Comparison of ENCODE assay signal across 34 cellular contexts in genomic region chr7:89401690-89402089, GRCh38.
"Had no signal": no experiment of that assay in that cellular context is flagged by ENCODE, and none has a peak within 500 bp of the region (broad histone marks: within the 10 kb centered on the region; RNA-seq: fewer than 3 reads in every experiment).

No MANE protein-coding gene starts in this region.

- H3K9me3 ChIP-seq: ascending aorta, Peyer's patch had no signal

- H3K4me3 ChIP-seq: ascending aorta, Peyer's patch had no signal

- DNase-seq: activated CD4-positive, alpha-beta T cell treated with anti-CD3 and anti-CD28 coated beads, Interleukin-2, amount 10 ng/mL, durations not matched to agents 24 days and 14 days; activated CD4-positive, alpha-beta T cell treated with anti-CD3 and anti-CD28 coated beads, Interleukin-2, amount 50 U/mL, for 4 hours; activated CD8-positive, alpha-beta T cell treated with anti-CD3 and anti-CD28 coated beads for 36 hours; activated effector memory CD4-positive, alpha-beta T cell treated with anti-CD3 and anti-CD28 coated beads, Interleukin-2, amount 50 U/mL, for 16 hours; activated naive CD4-positive, alpha-beta T cell; activated naive CD4-positive, alpha-beta T cell treated with anti-CD3 and anti-CD28 coated beads, Interleukin-2, amount 50 U/mL, for 16 hours; activated naive CD8-positive, alpha-beta T cell treated with anti-CD3 and anti-CD28 coated beads for 36 hours; activated T-cell treated with anti-CD3 and anti-CD28 coated beads, Interleukin-2, amount 50 U/mL, for 1 hour; activated T-cell treated with anti-CD3 and anti-CD28 coated beads, Interleukin-2, amount 50 U/mL, for 72 hours; amygdala; MM.1S; MV-4-11; NCI-H1092; NCI-H1417; NCI-H146; NCI-H187; NCI-H2029 treated with DMSO at 0.1 percent for 48 hours; NCI-H2107; NCI-H2171; NCI-H510A; NCI-H526; NCI-H748 treated with DMSO at 0.1 percent for 48 hours; NK-92 treated with Interleukin-12 subunit alpha and Interleukin-12 subunit beta, amount 100 ng/mL, for 24 hours; PC-3; Peyer's patch; RPMI8226; SIG-M5; T-cell; T-helper 17 cell; T-helper 9 cell had no signal

- H3K27me3 ChIP-seq: ascending aorta, Peyer's patch had no signal

- H3K36me3 ChIP-seq: ascending aorta, Peyer's patch had no signal

- H3K27ac ChIP-seq: ascending aorta, KMS-11, Peyer's patch had no signal

- H3K9ac ChIP-seq: KMS-11 had no signal

- ATAC-seq: activated CD8-positive, alpha-beta T cell treated with anti-CD3 and anti-CD28 coated beads for 36 hours; activated T-cell treated with anti-CD3 and anti-CD28 coated beads, Interleukin-2, amount 50 U/mL, for 72 hours; activated T-helper 17 cell treated with anti-CD3 and anti-CD28 coated beads, Interleukin-2, amount 50 U/mL, for 72 hours; PC-3; SK-N-SH treated with all-trans-retinoic acid at 6 μM for 48 hours; T-cell; T-helper 17 cell had no signal

- H3K4me2 ChIP-seq: KMS-11 had no signal

- H3K4me1 ChIP-seq: ascending aorta, Peyer's patch had no signal
